Comparison of ENCODE assay signal across 1 cellular context in the genomic region with DNA sequence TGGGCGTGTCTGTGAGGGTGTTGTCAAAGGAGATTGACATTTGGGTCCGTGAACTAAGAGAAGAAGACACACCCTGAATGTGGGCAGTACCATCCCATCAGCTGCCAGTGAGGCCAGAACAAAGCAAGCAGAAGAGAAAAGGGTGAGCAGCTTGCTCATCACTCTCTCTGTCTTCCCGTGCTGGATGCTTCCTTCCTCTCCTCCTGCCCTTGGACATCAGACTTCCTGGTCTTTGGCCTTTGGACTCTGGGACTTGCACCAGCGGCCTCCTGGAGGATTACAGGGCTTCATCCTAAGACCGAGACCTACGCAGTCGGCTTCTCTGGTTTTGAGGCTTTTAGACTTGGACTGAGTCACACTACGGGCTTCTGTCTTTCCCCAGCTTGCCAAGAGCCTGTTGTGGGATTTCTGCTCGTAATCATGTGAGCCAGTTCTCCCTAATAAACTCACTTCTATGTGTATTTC.
TF ChIP-seq lines count a peak whose summit lies in the region.

No MANE protein-coding gene starts in this region.

TF ChIP-seq in HEK293, 187 proteins besides CTCF, POLR2A, EP300 and RAD21 (continued from another document):
- TF ChIP-seq, protein P1, sequence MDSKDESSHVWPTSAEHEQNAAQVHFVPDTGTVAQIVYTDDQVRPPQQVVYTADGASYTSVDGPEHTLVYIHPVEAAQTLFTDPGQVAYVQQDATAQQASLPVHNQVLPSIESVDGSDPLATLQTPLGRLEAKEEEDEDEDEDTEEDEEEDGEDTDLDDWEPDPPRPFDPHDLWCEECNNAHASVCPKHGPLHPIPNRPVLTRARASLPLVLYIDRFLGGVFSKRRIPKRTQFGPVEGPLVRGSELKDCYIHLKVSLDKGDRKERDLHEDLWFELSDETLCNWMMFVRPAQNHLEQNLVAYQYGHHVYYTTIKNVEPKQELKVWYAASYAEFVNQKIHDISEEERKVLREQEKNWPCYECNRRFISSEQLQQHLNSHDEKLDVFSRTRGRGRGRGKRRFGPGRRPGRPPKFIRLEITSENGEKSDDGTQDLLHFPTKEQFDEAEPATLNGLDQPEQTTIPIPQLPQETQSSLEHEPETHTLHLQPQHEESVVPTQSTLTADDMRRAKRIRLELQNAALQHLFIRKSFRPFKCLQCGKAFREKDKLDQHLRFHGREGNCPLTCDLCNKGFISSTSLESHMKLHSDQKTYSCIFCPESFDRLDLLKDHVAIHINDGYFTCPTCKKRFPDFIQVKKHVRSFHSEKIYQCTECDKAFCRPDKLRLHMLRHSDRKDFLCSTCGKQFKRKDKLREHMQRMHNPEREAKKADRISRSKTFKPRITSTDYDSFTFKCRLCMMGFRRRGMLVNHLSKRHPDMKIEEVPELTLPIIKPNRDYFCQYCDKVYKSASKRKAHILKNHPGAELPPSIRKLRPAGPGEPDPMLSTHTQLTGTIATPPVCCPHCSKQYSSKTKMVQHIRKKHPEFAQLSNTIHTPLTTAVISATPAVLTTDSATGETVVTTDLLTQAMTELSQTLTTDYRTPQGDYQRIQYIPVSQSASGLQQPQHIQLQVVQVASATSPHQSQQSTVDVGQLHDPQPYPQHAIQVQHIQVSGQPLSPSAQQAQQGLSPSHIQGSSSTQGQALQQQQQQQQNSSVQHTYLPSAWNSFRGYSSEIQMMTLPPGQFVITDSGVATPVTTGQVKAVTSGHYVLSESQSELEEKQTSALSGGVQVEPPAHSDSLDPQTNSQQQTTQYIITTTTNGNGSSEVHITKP (tag by site-specific recombination; IDR thresholded peaks at IDR 0.05), result peak; percentile 89
- no peak for TF ChIP-seq ZNF10 (tag by site-specific recombination; IDR thresholded peaks at IDR 0.05)
- no peak for TF ChIP-seq ZNF335 (tag by site-specific recombination; conservative IDR thresholded peaks at IDR 0.05)
TF ChIP-seq in HEK293: peak in this region for 1.
